ENCODE assay signal across 10 cellular contexts in the genomic region with DNA sequence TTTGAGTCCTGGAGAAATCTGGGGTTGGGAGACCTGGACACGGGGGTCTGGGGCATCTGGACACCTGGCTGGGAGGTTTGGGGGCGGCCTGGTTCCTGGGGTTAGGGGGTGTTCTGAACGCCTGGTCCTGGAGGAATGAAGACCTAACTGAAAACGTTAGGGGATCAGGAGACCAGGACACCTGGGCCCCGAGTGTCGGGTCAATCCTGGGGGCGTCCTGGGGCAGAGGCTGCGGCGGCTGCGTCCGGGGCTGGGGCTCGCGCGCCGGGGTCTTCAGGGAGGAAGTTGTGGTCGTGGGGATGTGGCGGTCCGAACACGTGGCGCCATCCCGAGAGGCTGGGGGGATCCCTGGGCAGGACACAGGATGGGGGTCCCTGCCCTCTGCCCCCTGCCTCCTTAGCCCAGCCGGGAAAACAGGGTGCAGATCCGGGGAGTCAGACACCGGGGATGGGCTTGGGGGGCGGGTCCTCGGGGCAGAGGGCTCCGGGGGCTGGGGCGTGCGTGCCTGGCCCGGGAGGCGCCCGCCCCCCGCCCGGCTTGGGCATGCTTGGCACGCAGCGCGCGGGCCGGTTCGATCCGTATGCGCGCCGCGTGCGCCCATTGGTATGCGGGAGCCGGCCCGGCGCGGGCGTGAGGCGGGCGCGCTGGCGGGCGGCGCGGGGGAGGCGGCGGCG. TPM values are rescaled to one million over a fixed set of nuclear protein-coding genes. Genes with fewer than 3 reads are reported as not detected.
A peak's percentile ranks its signal among the peaks of the same experiment; 100 is the strongest.
DNase-seq lines count a peak whose midpoint lies in the region; ATAC-seq, FAIRE-seq and TF ChIP-seq lines count a peak whose summit lies in the region.
"Had no signal": no experiment of that assay in that cellular context is flagged by ENCODE, and none has a peak within 500 bp of the region (broad histone marks: within the 10 kb centered on the region; RNA-seq: fewer than 3 reads in every experiment).

No MANE protein-coding gene starts in this region.

- no CpG with 5 or more reads among the region's 62 CpGs for WGBS in mammary epithelial cell (ENCODE audit: low coverage, missing lambda C conversion rate)

- H3K4me2 ChIP-seq in mammary epithelial cell (ENCODE audit: insufficient read depth, low read depth, low read length): peak overlapping the region; percentile 81

- H3K27ac ChIP-seq in mammary epithelial cell (ENCODE audit: insufficient read depth, low read depth, low read length): no peak overlapping the region

- no peaks in the 10 kb centered on the region for H3K9me3 ChIP-seq in HAP-1
- no peaks in the 10 kb centered on the region for H3K9me3 ChIP-seq in mammary epithelial cell (replicated peaks; ENCODE audit: insufficient read depth, low read length)

- no peaks in the 10 kb centered on the region; the same call in 1 of the 2 replicates for H3K36me3 ChIP-seq in HAP-1 (replicated peaks)
- no peaks in the 10 kb centered on the region for H3K36me3 ChIP-seq in mammary epithelial cell (ENCODE audit: insufficient read depth, low read length)

- peak overlapping the region in 6 of 8 donors; percentile 49 to 86 (median 67) for H3K4me3 Mint-ChIP-seq in naive B cell

- H3K9ac ChIP-seq in mammary epithelial cell (ENCODE audit: insufficient read depth, low read length): no peak overlapping the region

- no peaks in the 10 kb centered on the region for H3K9me3 Mint-ChIP-seq in naive B cell

- FAIRE-seq in urothelium cell line (lab: Jason Lieb, UNC): no peak

- H2AFZ ChIP-seq in mammary epithelial cell (ENCODE audit: low read depth, low read length): peak overlapping the region; percentile 33

- H3K4me1 ChIP-seq in HAP-1 (peaks cover 13% of the 10 kb centered on the region), mammary epithelial cell (ENCODE audit: insufficient read depth, low read length) (peaks cover 19% of the 10 kb centered on the region)

- H3K27me3 ChIP-seq in HAP-1 (ENCODE audit: low read depth) (no peaks in the 10 kb centered on the region), mammary epithelial cell (ENCODE audit: insufficient read depth, low read length) (peaks cover 39% of the 10 kb centered on the region)

- DNase-seq in AG09309 (ENCODE audit: low read depth): no peak
- no peak for DNase-seq in HAP-1 (ENCODE audit: low spot score in 2 of 2)
- no peak for DNase-seq in mammary epithelial cell
- no peak for DNase-seq in naive B cell
- no peak for DNase-seq in HuH-7 (ENCODE audit: low spot score)
- DNase-seq in NCI-H510A (lab: John Stamatoyannopoulos, UW): no peak
- no peak for DNase-seq in urothelium cell line (ENCODE audit: low spot score)
- no peak for DNase-seq in GM13977 (ENCODE audit: low spot score)
- DNase-seq: midbrain; stimulated activated CD4-positive, alpha-beta T cell treated with anti-CD3 and anti-CD28 coated beads, Interleukin-2, amount 100 ng/mL, for 48 hours had no signal

- no peaks in the 10 kb centered on the region for H4K20me1 ChIP-seq in mammary epithelial cell (ENCODE audit: insufficient read depth, low read length)

- dilution Hi-C loops in mammary epithelial cell (cut with HindIII; ENCODE audit: low sequenced_read_pairs): loop anchor here (5.0 kb wide), 1 partner anchor 82 kb away; no protein-coding TSS in a partner anchor

- peaks cover 7 to 19% (median 12%) of the 10 kb centered on the region in 3 donors for H3K4me1 Mint-ChIP-seq in naive B cell

- H3K4me3 ChIP-seq in AG09309 (ENCODE audit: control insufficient read depth, low read depth, low read length) (peak overlapping the region; percentile 49), HAP-1 (peak overlapping the region; percentile 57), mammary epithelial cell (replicated peaks in 1 of 3; ENCODE audit: insufficient read depth in 1 of 3, low read depth in 2 of 3, low read length in 3 of 3) (no peak overlapping the region)

- BruUV-seq in mammary epithelial cell (replicated peaks; lab: Mats Ljungman, UMichigan): no TSS peak

- peak overlapping the region in 1 of 6 donors; percentile 47 for H3K27ac Mint-ChIP-seq in naive B cell

- in situ Hi-C loops in HAP-1 (cut with MboI; ENCODE audit: low sequenced_read_pairs): no loop called here
- in situ Hi-C loops in mammary epithelial cell (cut with MboI; ENCODE audit: low sequenced_read_pairs in 2 of 2): no loop called here
- in situ Hi-C loops in GM13977 (cut with MboI; ENCODE audit: low pct_unique_long_range_greater_than_20kb, low sequenced_read_pairs, unreplicated experiment): no loop called here

- H3K79me2 ChIP-seq in mammary epithelial cell (ENCODE audit: insufficient read depth, low read length): no peaks in the 10 kb centered on the region

- intact Hi-C loops in mammary epithelial cell (cut with micrococcal nuclease): no loop called here

- H3K36me3 Mint-ChIP-seq in naive B cell: no peaks in the 10 kb centered on the region

- peaks cover 28 to 58% (median 29%) of the 10 kb centered on the region in 3 donors for H3K27me3 Mint-ChIP-seq in naive B cell

- CTCF ChIA-PET in mammary epithelial cell (lab: Charles Lee; ENCODE audit: low non-redundant PET): no interaction called here

- no peak for TF ChIP-seq CTCF in AG09309 (IDR thresholded peaks at IDR 0.05; ENCODE audit: control insufficient read depth, insufficient read depth, low read depth, low read length, missing control alignments)
- no peak for TF ChIP-seq CTCF in mammary epithelial cell (conservative IDR thresholded peaks at IDR 0.05 in 1 of 2, IDR thresholded peaks at IDR 0.05 in 1 of 2; ENCODE audit: extremely low read depth in 1 of 2, insufficient read depth in 1 of 2, low read depth in 1 of 2, low read length in 2 of 2)
- TF ChIP-seq CTCF in GM13977 (IDR thresholded peaks at IDR 0.05; ENCODE audit: extremely low read depth, insufficient read depth, missing control alignments): no peak

- ATAC-seq in naive B cell (ENCODE audit: low read depth in 2 of 2): no peak

RNA-seq across cellular contexts. Expression of gene NPAS1, which starts 0.6 kb away (rescaled TPM):
- under 1 TPM; 0.67 to 0.71 TPM for total RNA-seq in mammary epithelial cell
- 0.39 TPM for polyA plus RNA-seq in mammary epithelial cell
- not detected for polyA minus RNA-seq in mammary epithelial cell
- polyA plus RNA-seq in naive B cell (ENCODE audit: low read depth in 6 of 6): under 1 TPM in 4 of 6 donors, not detected in 2; 0.19 to 0.61 (median 0.40) TPM

RNA-seq across cellular contexts. Expression of gene TMEM160, which starts 28.2 kb away (rescaled TPM):
- 10 to 100 TPM; 11.7 to 32.1 TPM for total RNA-seq in mammary epithelial cell
- polyA plus RNA-seq in mammary epithelial cell (23.0 TPM), naive B cell (ENCODE audit: low read depth in 6 of 6) (100 to 1,000 TPM in 5 of 6 donors, 10 to 100 TPM in 1; 84.6 to 148 (median 123) TPM)
- polyA minus RNA-seq in mammary epithelial cell: not detected

Comparison
In these comparisons a context has a peak if more than half of its experiments do, and no peak if none do; other contexts are left out.
1. H3K4me3 ChIP-seq: peak in AG09309 (single experiment) and HAP-1 (single experiment); none in mammary epithelial cell (0 of 3).